Comparison of ENCODE assay signal across 19 cellular contexts in the genomic region with DNA sequence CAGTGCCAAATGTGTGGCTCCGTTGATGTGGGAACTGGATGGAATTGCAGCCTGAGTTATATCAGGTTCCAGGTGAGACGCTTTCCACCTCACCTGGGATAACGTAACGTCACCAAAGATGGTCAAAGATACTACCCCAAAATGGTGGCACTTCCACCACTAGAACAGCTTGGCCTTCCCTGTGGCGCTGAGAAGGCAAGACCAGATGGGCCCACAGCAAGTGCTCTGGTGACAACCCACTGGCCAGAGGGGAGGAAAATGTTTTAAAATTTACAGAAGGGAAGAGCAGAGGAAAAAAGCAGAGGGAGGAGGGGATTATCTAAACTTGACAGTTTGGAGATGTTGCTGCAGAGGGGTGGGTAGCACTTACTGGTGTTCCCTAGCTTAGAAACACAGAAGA. TPM values are rescaled to one million over a fixed set of nuclear protein-coding genes. Genes with fewer than 3 reads are reported as not detected.
"Had no signal": no experiment of that assay in that cellular context is flagged by ENCODE, and none has a peak within 500 bp of the region (broad histone marks: within the 10 kb centered on the region; RNA-seq: fewer than 3 reads in every experiment).

No MANE protein-coding gene starts in this region.

- H3K27ac Mint-ChIP-seq: mesothelial cell of epicardium, progenitor cell of endocrine pancreas, type B pancreatic cell had no signal

- DNase-seq: effector memory CD8-positive, alpha-beta T cell; esophagus squamous epithelium; foreskin fibroblast; glutamatergic neuron; immature natural killer cell; left lung; natural killer cell; nucleus accumbens; right cardiac atrium; small intestine; stimulated activated CD4-positive, alpha-beta T cell treated with anti-CD3 and anti-CD28 coated beads, Interleukin-12 subunit alpha, Interleukin-12 subunit beta, amount 100 ng/mL, for 4 hours; stimulated activated naive CD8-positive, alpha-beta T cell treated with anti-CD3 and anti-CD28 coated beads, Interleukin-15, Interleukin-2, amounts not matched to agents 100 U/mL and 50 U/mL, for 24 hours; thyroid gland had no signal

- ATAC-seq: effector memory CD8-positive, alpha-beta T cell; gastroesophageal sphincter; left lung; natural killer cell; right cardiac atrium; stimulated activated naive CD8-positive, alpha-beta T cell treated with anti-CD3 and anti-CD28 coated beads, Interleukin-15, Interleukin-2, amounts not matched to agents 100 U/mL and 50 U/mL, for 24 hours had no signal

- H3K4me1 Mint-ChIP-seq: mesothelial cell of epicardium, neural crest cell had no signal

- H3K27me3 Mint-ChIP-seq: effector memory CD8-positive, alpha-beta T cell; progenitor cell of endocrine pancreas; type B pancreatic cell had no signal

- H3K4me3 Mint-ChIP-seq: effector memory CD8-positive, alpha-beta T cell; immature natural killer cell; mesothelial cell of epicardium; natural killer cell; neural crest cell; type B pancreatic cell had no signal

- H3K9me3 Mint-ChIP-seq: effector memory CD8-positive, alpha-beta T cell; immature natural killer cell; mesothelial cell of epicardium; natural killer cell; neural crest cell; type B pancreatic cell had no signal

RNA-seq across cellular contexts. Expression of a gene that starts 7.5 kb away (rescaled TPM):
- total RNA-seq: myocyte had no signal
